Comparison of ENCODE assay signal across 15 cellular contexts in genomic region chrX:84469226-84469625, GRCh38. TPM values are rescaled to one million over a fixed set of nuclear protein-coding genes. Genes with fewer than 3 reads are reported as not detected.
DNase-seq lines count a peak whose midpoint lies in the region; FAIRE-seq and TF ChIP-seq lines count a peak whose summit lies in the region.
"Had no signal": no experiment of that assay in that cellular context is flagged by ENCODE, and none has a peak within 500 bp of the region (broad histone marks: within the 10 kb centered on the region; RNA-seq: fewer than 3 reads in every experiment).

No MANE protein-coding gene starts in this region.

- FAIRE-seq in D721Med (lab: Jason Lieb, UNC), result no peak
- FAIRE-seq: K562, keratinocyte had no signal

- H3K36me3 Mint-ChIP-seq in neural crest cell (ENCODE audit: low read depth), result peaks cover 24% of the 10 kb centered on the region
- H3K36me3 Mint-ChIP-seq: natural killer cell treated with Interleukin-12 subunit alpha and Interleukin-12 subunit beta and Interleukin-15 and Interleukin-18, amount 100 ng/mL, for 72 hours had no signal

- H3K27ac Mint-ChIP-seq in neural crest cell (ENCODE audit: unreplicated experiment), result peak overlapping the region; percentile 22
- H3K27ac Mint-ChIP-seq: activated B cell treated with CpG ODN at 0.5 μM for 24 hours; natural killer cell treated with Interleukin-12 subunit alpha and Interleukin-12 subunit beta and Interleukin-15 and Interleukin-18, amount 100 ng/mL, for 72 hours had no signal

- DNase-seq in NCI-H1092 treated with DMSO at 0.1 percent for 48 hours (lab: John Stamatoyannopoulos, UW) (peak; percentile 16), NCI-H1092 (lab: John Stamatoyannopoulos, UW) (no peak), NCI-H1105 treated with DMSO at 0.1 percent for 48 hours (lab: John Stamatoyannopoulos, UW) (peak; percentile 63), cerebellar cortex (ENCODE audit: low spot score) (peak; percentile 12), neural crest cell (ENCODE audit: low read depth, low spot score) (no peak), CD1c-positive myeloid dendritic cell (ENCODE audit: extremely low spot score) (no peak), D721Med (ENCODE audit: insufficient read length, low spot score) (no peak)
- no peak for DNase-seq in stimulated activated CD4-positive, alpha-beta T cell treated with anti-CD3 and anti-CD28 coated beads, Interleukin-4, amount 100 ng/mL, for 1 hour
- DNase-seq: 8988T; activated B cell treated with CpG ODN at 0.5 μM for 24 hours; activated T-cell treated with anti-CD3 and anti-CD28 coated beads, Interleukin-2, amount 50 U/mL, for 1 hour; esophagus squamous epithelium had no signal

- peaks cover 7% of the 10 kb centered on the region for H3K9me3 Mint-ChIP-seq in neural crest cell
- H3K9me3 Mint-ChIP-seq: activated B cell treated with CpG ODN at 0.5 μM for 24 hours had no signal

- peaks cover 14% of the 10 kb centered on the region for H3K4me1 Mint-ChIP-seq in neural crest cell
- H3K4me1 Mint-ChIP-seq: activated B cell treated with CpG ODN at 0.5 μM for 24 hours had no signal

- H3K4me3 Mint-ChIP-seq in neural crest cell, result no peak overlapping the region
- H3K4me3 Mint-ChIP-seq: activated B cell treated with CpG ODN at 0.5 μM for 24 hours; natural killer cell treated with Interleukin-12 subunit alpha and Interleukin-12 subunit beta and Interleukin-15 and Interleukin-18, amount 100 ng/mL, for 72 hours had no signal

- TF ChIP-seq CTCF in neural crest cell (conservative IDR thresholded peaks at IDR 0.05), result no peak
- TF ChIP-seq CTCF in D721Med (IDR thresholded peaks at IDR 0.05; ENCODE audit: insufficient read depth, missing control alignments), result no peak

- no peaks in the 10 kb centered on the region for H3K27me3 Mint-ChIP-seq in neural crest cell (ENCODE audit: low read depth)
- H3K27me3 Mint-ChIP-seq: activated B cell treated with CpG ODN at 0.5 μM for 24 hours; natural killer cell treated with Interleukin-12 subunit alpha and Interleukin-12 subunit beta and Interleukin-15 and Interleukin-18, amount 100 ng/mL, for 72 hours had no signal

RNA-seq across cellular contexts. Expression of gene HDX, which starts 33.0 kb away (rescaled TPM):
- 8.8 and 10.6 TPM in 2 replicates for total RNA-seq in neural crest cell
- total RNA-seq: K562 had no signal

Comparison
In these comparisons a context has a peak if more than half of its experiments do, and no peak if none do; other contexts are left out.
1. DNase-seq: peak in NCI-H1092 treated with DMSO at 0.1 percent for 48 hours (single experiment), NCI-H1105 treated with DMSO at 0.1 percent for 48 hours (single experiment) and cerebellar cortex (single experiment); none in NCI-H1092 (single experiment), neural crest cell (single experiment), CD1c-positive myeloid dendritic cell (single experiment), D721Med (single experiment) and stimulated activated CD4-positive, alpha-beta T cell treated with anti-CD3 and anti-CD28 coated beads, Interleukin-4, amount 100 ng/mL, for 1 hour (single experiment).